10 cellular contexts compared by ENCODE assay signal in genomic region chr7:43904533-43905208, GRCh38. TPM values are rescaled to one million over a fixed set of nuclear protein-coding genes. Genes with fewer than 3 reads are reported as not detected.
DNase-seq lines count a peak whose midpoint lies in the region; ATAC-seq, FAIRE-seq and TF ChIP-seq lines count a peak whose summit lies in the region.
"Had no signal": no experiment of that assay in that cellular context is flagged by ENCODE, and none has a peak within 500 bp of the region (broad histone marks: within the 10 kb centered on the region; RNA-seq: fewer than 3 reads in every experiment).

No MANE protein-coding gene starts in this region.

- in situ Hi-C loops in brain microvascular endothelial cell (cut with HindIII; ENCODE audit: low pct_ligation_motif_present, low sequenced_read_pairs): no loop called here

- H3K27ac Mint-ChIP-seq in activated CD4-positive, alpha-beta memory T cell treated with anti-CD3 and anti-CD28 coated beads for 36 hours: no peak overlapping the region

- no peaks in the 10 kb centered on the region for H3F3A ChIP-seq in SK-N-SH (replicated peaks; ENCODE audit: insufficient read depth)

- no peak for TF ChIP-seq EP300 in SK-N-SH (IDR thresholded peaks at IDR 0.05; ENCODE audit: borderline replicate concordance in 1 of 2, low read depth in 1 of 2, low read length in 1 of 2)
- no peak for TF ChIP-seq EP300 in gastroesophageal sphincter (IDR thresholded peaks at IDR 0.05)

- no peaks in the 10 kb centered on the region for H3K9me3 Mint-ChIP-seq in activated CD4-positive, alpha-beta memory T cell treated with anti-CD3 and anti-CD28 coated beads for 36 hours
- H3K9me3 Mint-ChIP-seq: stimulated activated naive CD8-positive, alpha-beta T cell treated with anti-CD3 and anti-CD28 coated beads, Interleukin-15, Interleukin-2, amounts not matched to agents 100 ng/mL and 50 ng/mL, for 24 hours had no signal

- intact Hi-C loops in activated CD4-positive, alpha-beta memory T cell treated with anti-CD3 and anti-CD28 coated beads for 36 hours (cut with micrococcal nuclease): loop anchor here (5.0 kb wide), 1 partner anchor 32 kb away; no protein-coding TSS in a partner anchor

- peaks cover 4 to 5% of the 10 kb centered on the region in 2 experiments for H3K36me3 ChIP-seq in SK-N-SH (replicated peaks in 1 of 2; ENCODE audit: control insufficient read depth in 1 of 2, insufficient read depth in 2 of 2, low read length in 1 of 2)
- no peaks in the 10 kb centered on the region for H3K36me3 ChIP-seq in gastroesophageal sphincter
- H3K36me3 ChIP-seq in brain microvascular endothelial cell (replicated peaks): no peaks in the 10 kb centered on the region

- peak overlapping the region; percentile 85 for H3K4me2 ChIP-seq in SK-N-SH

- no peaks in the 10 kb centered on the region for H3K36me3 Mint-ChIP-seq in activated CD4-positive, alpha-beta memory T cell treated with anti-CD3 and anti-CD28 coated beads for 36 hours

- peaks cover 37% of the 10 kb centered on the region for H3K4me1 Mint-ChIP-seq in activated CD4-positive, alpha-beta memory T cell treated with anti-CD3 and anti-CD28 coated beads for 36 hours (ENCODE audit: low read depth)

- H3K9me2 ChIP-seq in SK-N-SH: no peaks in the 10 kb centered on the region

- no peak for TF ChIP-seq CTCF in SK-N-SH (IDR thresholded peaks at IDR 0.05)
- TF ChIP-seq CTCF in gastroesophageal sphincter (IDR thresholded peaks at IDR 0.05): no peak
- no peak for TF ChIP-seq CTCF in brain microvascular endothelial cell (IDR thresholded peaks at IDR 0.05; ENCODE audit: low read depth, low read length, missing control alignments)

- H3K27me3 ChIP-seq in SK-N-SH (ENCODE audit: insufficient read depth) (no peaks in the 10 kb centered on the region), gastroesophageal sphincter (no peaks in the 10 kb centered on the region), brain microvascular endothelial cell (replicated peaks) (no peaks in the 10 kb centered on the region)

- H4K20me1 ChIP-seq in SK-N-SH (ENCODE audit: insufficient read depth): peaks cover 33% of the 10 kb centered on the region

- H3K4me1 ChIP-seq in SK-N-SH (ENCODE audit: control insufficient read depth in 1 of 2, insufficient read depth in 2 of 2, low read depth in 1 of 2, low read length in 1 of 2) (peaks cover 4 to 23% of the 10 kb centered on the region in 2 experiments; a peak in 2 of 4 replicates), gastroesophageal sphincter (peaks cover 3 to 63% (median 18%) of the 10 kb centered on the region in 3 donors)

- H3K27ac ChIP-seq in SK-N-SH (ENCODE audit: low read depth in 2 of 2, low read length in 1 of 2) (no peak overlapping the region), gastroesophageal sphincter (peak overlapping the region in 3 of 4 donors; percentile 66 to 92 (median 92)), brain microvascular endothelial cell (no peak overlapping the region)

- WGBS in SK-N-SH (ENCODE audit: low lambda C conversion rate): 98% methylated on average over 5 of the region's 5 CpGs
- 85 to 90% methylated on average over 5 of the region's 5 CpGs for WGBS in gastroesophageal sphincter (ENCODE audit: low coverage in 1 of 2), 2 donors

- peak overlapping the region; percentile 32 for H3K4me3 Mint-ChIP-seq in activated CD4-positive, alpha-beta memory T cell treated with anti-CD3 and anti-CD28 coated beads for 36 hours

- peaks cover 63% of the 10 kb centered on the region for H3K79me2 ChIP-seq in SK-N-SH (ENCODE audit: insufficient read depth)

- no peak for ATAC-seq in SK-N-SH treated with all-trans-retinoic acid at 6 μM for 48 hours
- ATAC-seq in gastroesophageal sphincter: no peak
- ATAC-seq in stimulated activated naive CD8-positive, alpha-beta T cell treated with anti-CD3 and anti-CD28 coated beads, Interleukin-15, Interleukin-2, amounts not matched to agents 100 U/mL and 50 U/mL, for 24 hours: peak; percentile 40
- no peak for ATAC-seq in HG02571 (IDR thresholded peaks at IDR 0.05; ENCODE audit: unreplicated experiment)

- POLR2A ChIA-PET in SK-N-SH (lab: Yijun Ruan, JAX): interaction anchor here (1.2 kb wide), 2 partner anchors 25 to 35 kb away, joined by 3 read pairs; partner anchors contain the start of gene MRPS24
- POLR2A ChIA-PET in activated CD4-positive, alpha-beta memory T cell treated with anti-CD3 and anti-CD28 coated beads for 36 hours (lab: Charles Lee): interaction anchor here (0.6 to 1.2 kb wide), 3 partner anchors 11 to 115 kb away, joined by 3 to 4 read pairs (median 3); no protein-coding TSS in a partner anchor

- H2AFZ ChIP-seq in SK-N-SH (ENCODE audit: low read depth): no peak overlapping the region

- H3K9me3 ChIP-seq in SK-N-SH (no peaks in the 10 kb centered on the region), gastroesophageal sphincter (no peaks in the 10 kb centered on the region)

- TF ChIP-seq POLR2A in gastroesophageal sphincter (IDR thresholded peaks at IDR 0.05): no peak

- CTCF ChIA-PET in SK-N-SH (lab: Yijun Ruan, JAX): interaction anchor here (0.6 to 2.2 kb wide), 11 partner anchors 10 to 419 kb away, joined by 3 to 8 read pairs (median 4); partner anchors contain the start of gene STK17A
- CTCF ChIA-PET in activated CD4-positive, alpha-beta memory T cell treated with anti-CD3 and anti-CD28 coated beads for 36 hours (lab: Charles Lee): interaction anchor here (1.0 to 1.5 kb wide), 4 partner anchors 14 to 66 kb away, joined by 3 to 6 read pairs (median 4); partner anchors contain the start of gene UBE2D4

- no peaks in the 10 kb centered on the region for H3K27me3 Mint-ChIP-seq in activated CD4-positive, alpha-beta memory T cell treated with anti-CD3 and anti-CD28 coated beads for 36 hours
- H3K27me3 Mint-ChIP-seq: stimulated activated naive CD8-positive, alpha-beta T cell treated with anti-CD3 and anti-CD28 coated beads, Interleukin-15, Interleukin-2, amounts not matched to agents 100 ng/mL and 50 ng/mL, for 24 hours had no signal

- H3K4me3 ChIP-seq in SK-N-SH (ENCODE audit: low read depth in 2 of 2, low read length in 1 of 2): peak overlapping the region; percentile 65 to 80; a peak in 3 of 4 replicates
- H3K4me3 ChIP-seq in gastroesophageal sphincter: peak overlapping the region in 1 of 2 donors; percentile 85
- no peak overlapping the region for H3K4me3 ChIP-seq in brain microvascular endothelial cell (ENCODE audit: low read depth, low read length)

- peak overlapping the region; percentile 80; the same call in 1 of the 2 replicates for H3K9ac ChIP-seq in SK-N-SH

- no peak for FAIRE-seq in GM19239 (lab: Jason Lieb, UNC)

- no peak for TF ChIP-seq RAD21 in SK-N-SH (IDR thresholded peaks at IDR 0.05; ENCODE audit: low read length)

- no peak for DNase-seq in SK-N-SH
- no peak for DNase-seq in activated CD4-positive, alpha-beta memory T cell treated with anti-CD3 and anti-CD28 coated beads for 36 hours
- no peak for DNase-seq in stimulated activated naive CD8-positive, alpha-beta T cell treated with anti-CD3 and anti-CD28 coated beads, Interleukin-15, Interleukin-2, amounts not matched to agents 100 U/mL and 50 U/mL, for 24 hours
- DNase-seq in GM19239 (ENCODE audit: insufficient read length, low spot score): no peak
- no peak for DNase-seq in brain microvascular endothelial cell
- DNase-seq: NCI-H1105 had no signal

TF ChIP-seq in SK-N-SH, 30 proteins besides CTCF, POLR2A, EP300 and RAD21 (continues in another document):
- no peak for TF ChIP-seq MEF2A (IDR thresholded peaks at IDR 0.05; ENCODE audit: borderline replicate concordance, low read depth)
- no peak for TF ChIP-seq NFIC (IDR thresholded peaks at IDR 0.05; ENCODE audit: borderline replicate concordance)
- TF ChIP-seq GABPA (IDR thresholded peaks at IDR 0.05; ENCODE audit: low read depth): no peak
- TF ChIP-seq NRF1 (IDR thresholded peaks at IDR 0.05; ENCODE audit: low read depth, low read length): no peak
- no peak for TF ChIP-seq FOSL2 (IDR thresholded peaks at IDR 0.05; ENCODE audit: borderline replicate concordance, low read depth)
- TF ChIP-seq CHD2 (IDR thresholded peaks at IDR 0.05; ENCODE audit: low read length, partially characterized antibody): no peak

RNA-seq across cellular contexts. Expression of gene URGCP, which starts 1.7 kb away (rescaled TPM):
- polyA plus RNA-seq in SK-N-SH (2012; rRNA removed): 22.9 and 23.1 TPM in 2 replicates
- 13.5 and 19.2 TPM in 2 replicates for polyA plus RNA-seq in SK-N-SH (2012; cell fraction: cytosol; rRNA removed)
- 41.3 and 43.6 TPM in 2 replicates for polyA plus RNA-seq in SK-N-SH (2012; cell fraction: nucleus; rRNA removed)
- total RNA-seq in activated CD4-positive, alpha-beta memory T cell treated with anti-CD3 and anti-CD28 coated beads for 36 hours: 10 to 100 TPM; 22.3 to 24.0 TPM
- 10 to 100 TPM; 33.4 to 47.9 (median 39.2) TPM for total RNA-seq in gastroesophageal sphincter

RNA-seq across cellular contexts. Expression of gene UBE2D4, which starts 21.6 kb away (rescaled TPM):
- polyA plus RNA-seq in SK-N-SH (2012; rRNA removed): 22.8 and 26.8 TPM in 2 replicates
- 18.7 and 27.0 TPM in 2 replicates for polyA plus RNA-seq in SK-N-SH (2012; cell fraction: cytosol; rRNA removed)
- 11.1 and 13.7 TPM in 2 replicates for polyA plus RNA-seq in SK-N-SH (2012; cell fraction: nucleus; rRNA removed)
- 10 to 100 TPM; 11.3 to 11.8 TPM for total RNA-seq in activated CD4-positive, alpha-beta memory T cell treated with anti-CD3 and anti-CD28 coated beads for 36 hours
- total RNA-seq in gastroesophageal sphincter: 10 to 100 TPM; 22.7 to 38.3 (median 28.5) TPM

RNA-seq across cellular contexts. Expression of gene MRPS24, which starts 35.4 kb away (rescaled TPM):
- polyA plus RNA-seq in SK-N-SH (2012; rRNA removed): 234 and 235 TPM in 2 replicates
- polyA plus RNA-seq in SK-N-SH (2012; cell fraction: cytosol; rRNA removed): 136 and 200 TPM in 2 replicates
- polyA plus RNA-seq in SK-N-SH (2012; cell fraction: nucleus; rRNA removed): 79.2 and 151 TPM in 2 replicates
- 100 to 1,000 TPM; 115 to 128 TPM for total RNA-seq in activated CD4-positive, alpha-beta memory T cell treated with anti-CD3 and anti-CD28 coated beads for 36 hours
- 100 to 1,000 TPM in 1 of 4 donors, 10 to 100 TPM in 3; 64.2 to 147 (median 81.5) TPM for total RNA-seq in gastroesophageal sphincter

Comparison
In these comparisons a context has a peak if more than half of its experiments do, and no peak if none do; other contexts are left out.
1. H3K27ac ChIP-seq: peak in gastroesophageal sphincter (3 of 4); none in SK-N-SH (0 of 2) and brain microvascular endothelial cell (single experiment).